In the genomic region with DNA sequence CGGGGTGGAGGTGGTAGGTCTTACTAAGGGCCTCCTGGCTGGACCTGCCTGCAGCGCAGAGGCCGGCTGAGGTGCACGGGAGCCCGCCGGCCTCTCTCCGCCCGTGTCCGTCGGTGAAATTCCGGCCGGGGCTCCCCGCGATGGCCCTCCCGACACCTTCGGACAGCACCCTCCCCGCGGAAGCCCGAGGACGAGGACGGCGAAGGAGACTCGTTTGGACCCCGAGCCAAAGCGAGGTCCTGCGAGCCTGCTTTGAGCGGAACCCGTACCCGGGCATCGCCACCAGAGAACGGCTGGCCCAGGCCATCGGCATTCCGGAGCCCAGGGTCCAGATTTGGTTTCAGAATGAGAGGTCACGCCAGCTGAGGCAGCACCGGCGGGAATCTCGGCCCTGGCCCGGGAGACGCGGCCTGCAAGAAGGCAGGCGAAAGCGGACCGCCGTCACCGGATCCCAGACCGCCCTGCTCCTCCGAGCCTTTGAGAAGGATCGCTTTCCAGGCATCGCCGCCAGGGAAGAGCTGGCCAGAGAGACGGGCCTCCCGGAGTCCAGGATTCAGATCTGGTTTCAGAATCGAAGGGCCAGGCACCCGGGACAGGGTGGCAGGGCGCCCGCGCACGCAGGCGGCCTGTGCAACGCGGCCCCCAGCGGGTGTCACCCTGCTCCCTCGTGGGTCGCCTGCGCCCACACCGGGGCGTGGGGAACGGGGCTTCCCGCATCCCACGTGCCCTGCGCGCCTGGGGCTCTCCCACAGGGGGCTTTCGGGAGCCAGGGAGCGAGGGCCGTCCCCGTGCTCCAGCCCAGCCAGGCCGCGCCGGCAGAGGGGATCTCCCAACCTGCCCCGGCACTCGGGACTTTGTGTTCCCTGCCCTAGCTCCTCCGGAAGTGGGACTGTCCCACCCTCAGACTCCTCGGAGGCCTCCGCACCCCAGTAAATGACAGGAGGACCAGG, we compare ENCODE assay signal across 9 cellular contexts. TPM values are rescaled to one million over a fixed set of nuclear protein-coding genes. Genes with fewer than 3 reads are reported as not detected.
DNase-seq lines count a peak whose midpoint lies in the region; ATAC-seq, FAIRE-seq and TF ChIP-seq lines count a peak whose summit lies in the region.
"Not testable (repeated sequence)": the region's sequence is repeated elsewhere in the genome, so short reads cannot be mapped to it uniquely, and the experiment has no call there.
"Had no signal": no experiment of that assay in that cellular context is flagged by ENCODE, and none has a peak within 500 bp of the region (broad histone marks: within the 10 kb centered on the region; RNA-seq: fewer than 3 reads in every experiment).

No MANE protein-coding gene starts in this region.

- H3K36me3 ChIP-seq in pancreas: not testable (repeated sequence)

- peak overlapping the region in 1 of 2 donors; percentile 36 for H3K4me3 Mint-ChIP-seq in CD14-positive monocyte
- not testable (repeated sequence) for H3K4me3 Mint-ChIP-seq in T-cell

- TF ChIP-seq CTCF in CD14-positive monocyte (IDR thresholded peaks at IDR 0.05); dorsolateral prefrontal cortex (IDR thresholded peaks at IDR 0.05 in 54 of 56, conservative IDR thresholded peaks at IDR 0.05 in 2 of 56; ENCODE audit: low read depth in 1 of 56, partially characterized antibody in 56 of 56); pancreas (IDR thresholded peaks at IDR 0.05): not testable (repeated sequence)

- WGBS in pancreas, 2 donors: 45 to 50% methylated on average over 84 of the region's 84 CpGs

- not testable (repeated sequence) for H3K27ac ChIP-seq in dorsolateral prefrontal cortex, pancreas

- H3K4me1 ChIP-seq in pancreas: not testable (repeated sequence)

- peak; percentile 92 for DNase-seq in CD14-positive monocyte (ENCODE audit: low spot score)
- DNase-seq in T-cell: peak in 33 of 34 experiments; percentile 7 to 67 (median 33)
- DNase-seq in activated T-helper 1 cell treated with Interleukin-2 at 50 U/mL for 16 hours (ENCODE audit: low read depth): peak; percentile 39
- DNase-seq in dorsolateral prefrontal cortex: peak; percentile 68 to 97 (median 88)
- peak; percentile 41 to 100 (median 78) for DNase-seq in pancreas
- DNase-seq in stimulated activated CD8-positive, alpha-beta memory T cell treated with anti-CD3 and anti-CD28 coated beads, Interleukin-4, amount 100 ng/mL, for 4 hours (ENCODE audit: low read depth in 2 of 2, low spot score in 1 of 2): peak; percentile 25 to 32

- peaks cover 60 to 79% (median 61%) of the 10 kb centered on the region in 3 donors for H3K27me3 Mint-ChIP-seq in CD14-positive monocyte (ENCODE audit: low read depth in 3 of 3)
- peaks cover 37 to 58% of the 10 kb centered on the region in 2 donors for H3K27me3 Mint-ChIP-seq in T-cell

- H3K9me3 ChIP-seq in iPS-18c (ENCODE audit: control insufficient read depth, insufficient read depth, low read length): peaks cover 14% of the 10 kb centered on the region
- not testable (repeated sequence) for H3K9me3 ChIP-seq in pancreas

- ATAC-seq in HG02571 (IDR thresholded peaks at IDR 0.05; ENCODE audit: unreplicated experiment): peak; percentile 50
- ATAC-seq in T-cell (replicated peaks in 1 of 4): peak in 3 of 4 experiments; percentile 66 to 71 (median 67)
- peak; percentile 31 to 60 (median 46) for ATAC-seq in pancreas

- H3K4me3 ChIP-seq in dorsolateral prefrontal cortex: peak overlapping the region in 53 of 59 donors; percentile 0 to 59 (median 37)
- H3K4me3 ChIP-seq in iPS-18c (ENCODE audit: insufficient read depth, low read depth, low read length): peak overlapping the region; percentile 54
- H3K4me3 ChIP-seq in pancreas: peak overlapping the region; percentile 19 to 57 (median 40)

- intact Hi-C loops in CD14-positive monocyte (cut with micrococcal nuclease); dorsolateral prefrontal cortex (cut with DNase I); pancreas (cut with DNase I): not testable (repeated sequence)

- peak; percentile 53 for FAIRE-seq in pancreas (lab: Jason Lieb, UNC)

- not testable (repeated sequence) for H3K27ac Mint-ChIP-seq in CD14-positive monocyte, T-cell

- CTCF ChIA-PET in T-cell (lab: Charles Lee): not testable (repeated sequence)

- POLR2A ChIA-PET in T-cell (lab: Charles Lee): not testable (repeated sequence)

- peaks cover 0 to 96% (median 64%) of the 10 kb centered on the region in 45 donors for H3K27me3 ChIP-seq in dorsolateral prefrontal cortex
- not testable (repeated sequence) for H3K27me3 ChIP-seq in pancreas

- H3K4me1 Mint-ChIP-seq in CD14-positive monocyte: peaks cover 15% of the 10 kb centered on the region
- H3K4me1 Mint-ChIP-seq in T-cell: peaks cover 9 to 20% (median 17%) of the 10 kb centered on the region in 3 donors

- H3K9me3 Mint-ChIP-seq in CD14-positive monocyte (peaks cover 18 to 56% (median 41%) of the 10 kb centered on the region in 7 donors), T-cell (peaks cover 16 to 27% (median 23%) of the 10 kb centered on the region in 3 donors)

- H3K36me3 Mint-ChIP-seq in CD14-positive monocyte, T-cell: not testable (repeated sequence)

RNA-seq across cellular contexts. Expression of gene FRG2C, which starts 4.9 kb away (rescaled TPM):
- polyA plus RNA-seq in CD14-positive monocyte: not detected
- total RNA-seq in T-cell: not detected
- total RNA-seq in dorsolateral prefrontal cortex: not detected
- not detected for total RNA-seq in pancreas
- not detected for polyA plus RNA-seq in pancreas
- polyA plus RNA-seq: BJ had no signal

Comparison
In these comparisons a context has a peak if more than half of its experiments do, and no peak if none do; other contexts are left out.
1. DNase-seq: peak in every context shown above with its lines; median percentile 92 in CD14-positive monocyte; 88 in dorsolateral prefrontal cortex; 78 in pancreas; 39 in activated T-helper 1 cell treated with Interleukin-2 at 50 U/mL for 16 hours; 33 in T-cell; 28 in stimulated activated CD8-positive, alpha-beta memory T cell treated with anti-CD3 and anti-CD28 coated beads, Interleukin-4, amount 100 ng/mL, for 4 hours.